1 cellular context compared by ENCODE assay signal in genomic region chr16:66427871-66428681, GRCh38.
TF ChIP-seq lines count a peak whose summit lies in the region.

No MANE protein-coding gene starts in this region.

TF ChIP-seq in H1, 55 proteins besides CTCF, POLR2A, EP300 and RAD21:
- TF ChIP-seq ATF3 (IDR thresholded peaks at IDR 0.05; ENCODE audit: insufficient read depth, low read depth, low read length), result no peak
- peak; percentile 24 for TF ChIP-seq RNF2 (IDR thresholded peaks at IDR 0.05; ENCODE audit: borderline replicate concordance, low read depth, low read length, missing control alignments, poor library complexity, severe bottlenecking)
- TF ChIP-seq GABPA (IDR thresholded peaks at IDR 0.05; ENCODE audit: borderline replicate concordance, insufficient read depth, low read length), result 0 out of 2 replicates have a peak, but pooled peaks have one; percentile 33
- TF ChIP-seq JUN (IDR thresholded peaks at IDR 0.05; ENCODE audit: low read depth, low read length), result no peak
- TF ChIP-seq, protein P1, sequence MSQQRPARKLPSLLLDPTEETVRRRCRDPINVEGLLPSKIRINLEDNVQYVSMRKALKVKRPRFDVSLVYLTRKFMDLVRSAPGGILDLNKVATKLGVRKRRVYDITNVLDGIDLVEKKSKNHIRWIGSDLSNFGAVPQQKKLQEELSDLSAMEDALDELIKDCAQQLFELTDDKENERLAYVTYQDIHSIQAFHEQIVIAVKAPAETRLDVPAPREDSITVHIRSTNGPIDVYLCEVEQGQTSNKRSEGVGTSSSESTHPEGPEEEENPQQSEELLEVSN (IDR thresholded peaks at IDR 0.05), result no peak
- TF ChIP-seq SUZ12 (IDR thresholded peaks at IDR 0.05; ENCODE audit: low read length), result peak; percentile 93
- peak; percentile 37; the same call in 1 of the 2 replicates for TF ChIP-seq KDM1A (IDR thresholded peaks at IDR 0.05; ENCODE audit: borderline replicate concordance, low read length)
- peak; percentile 22 for TF ChIP-seq KDM4A (IDR thresholded peaks at IDR 0.05; ENCODE audit: low read depth, low read length, severe bottlenecking)
- TF ChIP-seq FOSL1 (IDR thresholded peaks at IDR 0.05; ENCODE audit: insufficient read depth, low read depth, low read length), result no peak
- TF ChIP-seq MAX (IDR thresholded peaks at IDR 0.05), result 0 out of 2 replicates have a peak, but pooled peaks have one; percentile 7
- TF ChIP-seq NANOG (IDR thresholded peaks at IDR 0.05; ENCODE audit: insufficient read depth, low read depth, low read length, poor library complexity, severe bottlenecking), result no peak
- peak; percentile 94 for TF ChIP-seq EZH2 (IDR thresholded peaks at IDR 0.05; ENCODE audit: low read depth, low read length, severe bottlenecking)
